35 cellular contexts compared by ENCODE assay signal in genomic region chr5:37933586-37933985, GRCh38.
"Had no signal": no experiment of that assay in that cellular context is flagged by ENCODE, and none has a peak within 500 bp of the region (broad histone marks: within the 10 kb centered on the region; RNA-seq: fewer than 3 reads in every experiment).

No MANE protein-coding gene starts in this region.

- FAIRE-seq: astrocyte, TTC549 had no signal

- H3K36me3 ChIP-seq: adrenal gland, brain microvascular endothelial cell, breast epithelium had no signal

- H3K27me3 ChIP-seq: adrenal gland, body of pancreas, brain microvascular endothelial cell, breast epithelium had no signal

- H3K4me3 ChIP-seq: adrenal gland, body of pancreas, breast epithelium had no signal

- DNase-seq: activated B cell treated with CpG ODN at 0.5 μM for 24 hours; activated CD4-positive, alpha-beta memory T cell treated with anti-CD3 and anti-CD28 coated beads for 36 hours; activated CD4-positive, alpha-beta T cell treated with anti-CD3 and anti-CD28 coated beads for 4 hours; activated CD4-positive, alpha-beta T cell treated with anti-CD3 and anti-CD28 coated beads, Interleukin-2, amount 10 ng/mL, durations not matched to agents 24 days and 14 days; activated CD4-positive, alpha-beta T cell treated with anti-CD3 and anti-CD28 coated beads, Interleukin-2, amount 50 U/mL, for 1 hour; activated CD4-positive, alpha-beta T cell treated with anti-CD3 and anti-CD28 coated beads, Interleukin-2, amount 50 U/mL, for 4 hours; activated CD4-positive, CD25-positive, alpha-beta regulatory T cell treated with anti-CD3 and anti-CD28 coated beads, Interleukin-2, amount 50 U/mL, for 72 hours; activated CD8-positive, alpha-beta memory T cell treated with anti-CD3 and anti-CD28 coated beads, Interleukin-2, amount 50 U/mL, for 4 hours; activated CD8-positive, alpha-beta T cell treated with anti-CD3 and anti-CD28 coated beads for 36 hours; activated effector memory CD4-positive, alpha-beta T cell treated with anti-CD3 and anti-CD28 coated beads, Interleukin-2, amount 50 U/mL, for 16 hours; activated gamma-delta T cell treated with Interleukin-2 at 50 U/mL for 16 hours; activated naive CD4-positive, alpha-beta T cell; activated naive CD4-positive, alpha-beta T cell treated with anti-CD3 and anti-CD28 coated beads for 36 hours; activated naive CD4-positive, alpha-beta T cell treated with anti-CD3 and anti-CD28 coated beads, Interleukin-2, amount 50 U/mL, for 16 hours; activated naive CD8-positive, alpha-beta T cell treated with anti-CD3 and anti-CD28 coated beads for 36 hours; activated T-cell treated with anti-CD3 and anti-CD28 coated beads for 4 hours; activated T-cell treated with anti-CD3 and anti-CD28 coated beads, Interleukin-2, amount 50 U/mL, for 1 hour; activated T-cell treated with anti-CD3 and anti-CD28 coated beads, Interleukin-2, amount 50 U/mL, for 4 hours; activated T-cell treated with anti-CD3 and anti-CD28 coated beads, Interleukin-2, amount 50 U/mL, for 72 hours; adrenal gland; amniotic stem cell; aorta; body of pancreas; brain microvascular endothelial cell; central memory CD4-positive, alpha-beta T cell; SW 1271; T-helper 1 cell; T-helper 2 cell; T-helper 9 cell had no signal

- H3K4me1 ChIP-seq: adrenal gland, body of pancreas, breast epithelium had no signal

- ATAC-seq: activated CD8-positive, alpha-beta T cell treated with anti-CD3 and anti-CD28 coated beads for 36 hours; activated naive CD4-positive, alpha-beta T cell treated with anti-CD3 and anti-CD28 coated beads, Interleukin-2, amount 50 U/mL, for 72 hours; activated T-cell treated with anti-CD3 and anti-CD28 coated beads, Interleukin-2, amount 50 U/mL, for 4 hours; activated T-cell treated with anti-CD3 and anti-CD28 coated beads, Interleukin-2, amount 50 U/mL, for 72 hours; activated T-helper 17 cell treated with anti-CD3 and anti-CD28 coated beads, Interleukin-2, amount 50 U/mL, for 72 hours; body of pancreas had no signal

- H3K27ac ChIP-seq: adrenal gland, body of pancreas, brain microvascular endothelial cell, breast epithelium, VCaP had no signal

- H3K9me3 ChIP-seq: adrenal gland had no signal
